Comparison of ENCODE assay signal across 16 cellular contexts in the genomic region with DNA sequence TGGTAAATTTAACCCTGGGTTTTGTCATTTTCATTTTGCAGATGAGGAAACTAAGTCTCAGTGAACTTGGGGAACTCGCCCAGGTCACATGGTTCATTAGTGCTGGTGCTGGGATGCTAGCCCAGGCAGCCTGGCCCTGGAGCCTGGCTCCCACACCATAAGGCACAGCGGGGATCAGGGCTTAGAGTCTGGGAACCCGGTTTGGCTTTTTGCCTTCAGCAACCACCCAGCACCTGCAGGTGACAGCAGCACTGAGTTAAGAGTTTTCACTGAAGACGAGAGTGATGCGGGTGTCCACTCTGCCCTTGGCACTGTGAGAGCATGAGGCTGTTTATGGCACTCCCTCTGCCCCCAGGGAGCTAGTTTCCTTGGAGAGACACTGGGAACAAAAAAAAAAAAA. TPM values are rescaled to one million over a fixed set of nuclear protein-coding genes. Genes with fewer than 3 reads are reported as not detected.
DNase-seq lines count a peak whose midpoint lies in the region; ATAC-seq, FAIRE-seq and TF ChIP-seq lines count a peak whose summit lies in the region.
"Had no signal": no experiment of that assay in that cellular context is flagged by ENCODE, and none has a peak within 500 bp of the region (broad histone marks: within the 10 kb centered on the region; RNA-seq: fewer than 3 reads in every experiment).

No MANE protein-coding gene starts in this region.

- H3K27me3 ChIP-seq in HepG2 (ENCODE audit: control insufficient read depth in 1 of 2, insufficient read depth in 2 of 2, low read length in 2 of 2) = no peaks in the 10 kb centered on the region
- no peaks in the 10 kb centered on the region for H3K27me3 ChIP-seq in right lobe of liver
- H3K27me3 ChIP-seq in esophagus muscularis mucosa = no peaks in the 10 kb centered on the region
- H3K27me3 ChIP-seq in hepatocyte = no peaks in the 10 kb centered on the region
- H3K27me3 ChIP-seq in testis = no peaks in the 10 kb centered on the region
- H3K27me3 ChIP-seq: SJCRH30 had no signal

- no peak for FAIRE-seq in HepG2 (lab: Jason Lieb, UNC)
- FAIRE-seq: A549, GM12878, GM18507 had no signal

- H3K4me1 ChIP-seq in HepG2 (ENCODE audit: insufficient read depth, low read length) = peaks cover 26% of the 10 kb centered on the region
- H3K4me1 ChIP-seq in right lobe of liver = peaks cover 0 to 17% (median 3%) of the 10 kb centered on the region in 4 donors
- H3K4me1 ChIP-seq in esophagus muscularis mucosa = peaks cover 22 to 44% (median 38%) of the 10 kb centered on the region in 4 donors
- peaks cover 30% of the 10 kb centered on the region for H3K4me1 ChIP-seq in hepatocyte (ENCODE audit: insufficient read depth)
- no peaks in the 10 kb centered on the region for H3K4me1 ChIP-seq in testis
- H3K4me1 ChIP-seq: A549, SJCRH30 had no signal

- no peaks in the 10 kb centered on the region for H3K9me2 ChIP-seq in hepatocyte (replicated peaks; ENCODE audit: insufficient read depth)

- 63% methylated on average over 5 of the region's 5 CpGs for WGBS in HepG2 (ENCODE audit: low lambda C conversion rate)
- 68% methylated on average over 4 of the region's 5 CpGs for WGBS in right lobe of liver (ENCODE audit: insufficient coverage, low coverage, low lambda C conversion rate, missing lambda C conversion rate)
- 66% methylated on average over 5 of the region's 5 CpGs for WGBS in esophagus muscularis mucosa
- WGBS in hepatocyte (ENCODE audit: low lambda C conversion rate, missing lambda C conversion rate) = 81% methylated on average over 5 of the region's 5 CpGs
- 55 to 64% methylated on average over 5 of the region's 5 CpGs for WGBS in testis, 2 donors

- TF ChIP-seq CTCF in HepG2 (CRISPR knock-in tag; IDR thresholded peaks at IDR 0.05) (no peak), right lobe of liver (IDR thresholded peaks at IDR 0.05) (no peak), esophagus muscularis mucosa (IDR thresholded peaks at IDR 0.05) (no peak), hepatocyte (IDR thresholded peaks at IDR 0.05; ENCODE audit: poor library complexity) (no peak), testis (IDR thresholded peaks at IDR 0.05) (no peak)

- TF ChIP-seq EP300 in HepG2 (IDR thresholded peaks at IDR 0.05; ENCODE audit: low read depth in 2 of 2, low read length in 2 of 2) (no peak), HepG2 (CRISPR knock-in tag; IDR thresholded peaks at IDR 0.05; ENCODE audit: borderline replicate concordance) (no peak), esophagus muscularis mucosa (IDR thresholded peaks at IDR 0.05) (no peak)

- H2AFZ ChIP-seq in HepG2 (ENCODE audit: low read length) (no peak overlapping the region), hepatocyte (no peak overlapping the region)

- H3K79me2 ChIP-seq in HepG2 (ENCODE audit: insufficient read depth, low read length) = no peaks in the 10 kb centered on the region
- no peaks in the 10 kb centered on the region for H3K79me2 ChIP-seq in hepatocyte

- H3K27ac ChIP-seq in HepG2 (ENCODE audit: extremely low read length, insufficient read depth, low read length) = no peak overlapping the region
- H3K27ac ChIP-seq in right lobe of liver = no peak overlapping the region
- H3K27ac ChIP-seq in esophagus muscularis mucosa (replicated peaks in 1 of 4) = peak overlapping the region; percentile 49 to 73 (median 59)
- peak overlapping the region; percentile 87 for H3K27ac ChIP-seq in hepatocyte
- H3K27ac ChIP-seq in testis = no peak overlapping the region
- H3K27ac ChIP-seq: A549, SJCRH30 had no signal

- peak; percentile 22; the same call in 1 of the 3 replicates for ATAC-seq in HepG2
- ATAC-seq in right lobe of liver = no peak
- ATAC-seq: A549, GM12878 had no signal

- H3K4me2 ChIP-seq in HepG2 (ENCODE audit: low read depth, low read length) (no peak overlapping the region), hepatocyte (peak overlapping the region; percentile 43)
- H3K4me2 ChIP-seq: A549 had no signal

- no peak for TF ChIP-seq POLR2A in HepG2 (IDR thresholded peaks at IDR 0.05; ENCODE audit: insufficient read depth in 1 of 2, low read depth in 2 of 2, low read length in 2 of 2)
- TF ChIP-seq POLR2A in right lobe of liver (IDR thresholded peaks at IDR 0.05) = no peak
- TF ChIP-seq POLR2A in esophagus muscularis mucosa (IDR thresholded peaks at IDR 0.05; ENCODE audit: low read depth) = no peak
- no peak for TF ChIP-seq POLR2A in testis (IDR thresholded peaks at IDR 0.05)

- H3K36me3 ChIP-seq in HepG2 (replicated peaks in 1 of 2; ENCODE audit: control insufficient read depth in 1 of 2, insufficient read depth in 2 of 2, low read length in 2 of 2) = no peaks in the 10 kb centered on the region
- no peaks in the 10 kb centered on the region for H3K36me3 ChIP-seq in right lobe of liver
- H3K36me3 ChIP-seq in esophagus muscularis mucosa = peaks cover 0 to 7% (median 6%) of the 10 kb centered on the region in 4 donors
- H3K36me3 ChIP-seq in hepatocyte (replicated peaks; ENCODE audit: insufficient read depth, low read depth) = no peaks in the 10 kb centered on the region
- H3K36me3 ChIP-seq in testis (ENCODE audit: low read depth, missing control alignments) = no peaks in the 10 kb centered on the region

- POLR2A ChIA-PET in HepG2 (lab: Yijun Ruan, JAX) = no interaction called here

- in situ Hi-C loops in HepG2 (cut with HindIII; ENCODE audit: extremely low pct_ligation_motif_present, low pct_unique_long_range_greater_than_20kb) = no loop called here

- intact Hi-C loops in HepG2 (cut with micrococcal nuclease; ENCODE audit: unreplicated experiment) (no loop called here), right lobe of liver (cut with DNase I) (no loop called here), esophagus muscularis mucosa (cut with DNase I) (loop anchor here (10.0 kb wide), 1 partner anchor 68 kb away; no protein-coding TSS in a partner anchor), testis (cut with DNase I; ENCODE audit: low total_unique reads) (no loop called here)

- H4K20me1 ChIP-seq in HepG2 (ENCODE audit: insufficient read depth, low read length) (no peaks in the 10 kb centered on the region), hepatocyte (ENCODE audit: insufficient read depth, poor library complexity, severe bottlenecking) (no peaks in the 10 kb centered on the region)

- TF ChIP-seq RAD21 in HepG2 (CRISPR knock-in tag; IDR thresholded peaks at IDR 0.05) = no peak

- BruUV-seq in HepG2 (replicated peaks; lab: Mats Ljungman, UMichigan) = no TSS peak

- CTCF ChIA-PET in HepG2 (lab: Yijun Ruan, JAX; ENCODE audit: low intra/inter-chr PET ratio, low total read pairs) = no interaction called here

- no peak overlapping the region for H3K9ac ChIP-seq in HepG2 (ENCODE audit: insufficient read depth, low read depth, low read length)

- H3K9me3 ChIP-seq in HepG2 (ENCODE audit: low read length) = no peaks in the 10 kb centered on the region
- no peaks in the 10 kb centered on the region for H3K9me3 ChIP-seq in right lobe of liver
- H3K9me3 ChIP-seq in esophagus muscularis mucosa = no peaks in the 10 kb centered on the region
- H3K9me3 ChIP-seq in hepatocyte (ENCODE audit: low read depth) = no peaks in the 10 kb centered on the region
- no peaks in the 10 kb centered on the region for H3K9me3 ChIP-seq in testis
- H3K9me3 ChIP-seq: A549, SJCRH30 had no signal

- no peak for DNase-seq in HepG2 (ENCODE audit: low spot score)
- DNase-seq in right lobe of liver = no peak
- peak; percentile 34 for DNase-seq in esophagus muscularis mucosa (ENCODE audit: extremely low spot score)
- no peak for DNase-seq in hepatocyte (ENCODE audit: low spot score)
- DNase-seq in AG20443 (ENCODE audit: low spot score) = no peak
- no peak for DNase-seq in testis
- DNase-seq in occipital lobe (lab: John Stamatoyannopoulos, UW) = no peak
- DNase-seq: COR-L47, HCEC 1CT, MV-4-11, NCI-H1436, NCI-H2081 treated with DMSO at 0.1 percent for 48 hours, SJCRH30 had no signal

- H3K4me3 ChIP-seq in HepG2 (replicated peaks in 1 of 3; ENCODE audit: insufficient read depth in 1 of 3, low read depth in 2 of 3, low read length in 3 of 3) (no peak overlapping the region), right lobe of liver (no peak overlapping the region), esophagus muscularis mucosa (no peak overlapping the region), hepatocyte (no peak overlapping the region), testis (no peak overlapping the region)
- H3K4me3 ChIP-seq: A549, GM12878, SJCRH30 had no signal

RNA-seq across cellular contexts. Expression of a gene that starts 18.4 kb away (rescaled TPM):
- total RNA-seq in HepG2 (2016; rRNA removed; fragmentation: Illumina TruSeq; extraction: Trizol) (0.09 TPM in 1 of 2 replicates, not detected in the other), right lobe of liver (1 to 10 TPM in 1 of 6 experiments, under 1 TPM in 5; 0.12 to 1.9 (median 0.49) TPM), esophagus muscularis mucosa (1 to 10 TPM in 2 of 4 donors, under 1 TPM in 2; 0.26 to 1.5 (median 0.87) TPM), hepatocyte (0.13 and 0.60 TPM in 2 replicates), testis (1 to 10 TPM in 1 of 2 donors, under 1 TPM in 1; 0.79 to 1.2 TPM), occipital lobe (1.1 TPM)
- not detected in 2 replicates for total RNA-seq in HepG2 (2016; cell fraction: cytosol; rRNA removed; fragmentation: Illumina TruSeq; extraction: Trizol; ENCODE audit: low read depth)
- not detected in 2 replicates for total RNA-seq in HepG2 (2016; cell fraction: insoluble cytoplasmic fraction; rRNA removed; fragmentation: Illumina TruSeq; extraction: Trizol)
- total RNA-seq in HepG2 (2016; cell fraction: membrane; rRNA removed; fragmentation: Illumina TruSeq; extraction: Trizol) = not detected in 2 replicates
- 0.19 TPM in 1 of 2 replicates, not detected in the other for total RNA-seq in HepG2 (2016; cell fraction: nucleus; rRNA removed; fragmentation: Illumina TruSeq; extraction: Trizol)
- polyA plus RNA-seq in HepG2 (2011; rRNA removed) (0.05 TPM in 1 of 2 replicates, not detected in the other), hepatocyte (not detected in 2 replicates), testis (ENCODE audit: insufficient read depth, low read depth, low replicate concordance) (1.4 TPM)
- not detected in 2 replicates for polyA plus RNA-seq in HepG2 (2011; cell fraction: cytosol; rRNA removed)
- polyA plus RNA-seq in HepG2 (2011; cell fraction: nucleus; rRNA removed) = 0.03 TPM in 1 of 2 replicates, not detected in the other
- polyA plus RNA-seq in HepG2 (2012) = not detected in 2 replicates
- not detected in 2 replicates for polyA plus RNA-seq in HepG2 (2016; cell fraction: cytosol; fragmentation: Illumina TruSeq; extraction: Trizol; ENCODE audit: low read depth)
- polyA plus RNA-seq in HepG2 (2016; cell fraction: insoluble cytoplasmic fraction; fragmentation: Illumina TruSeq; extraction: Trizol; ENCODE audit: low read depth) = not detected in 2 replicates
- polyA plus RNA-seq in HepG2 (2016; cell fraction: membrane; fragmentation: Illumina TruSeq; extraction: Trizol; ENCODE audit: low read depth) = 0.06 TPM in 1 of 2 replicates, not detected in the other
- 0.28 and 0.67 TPM in 2 replicates for polyA plus RNA-seq in HepG2 (2016; cell fraction: nucleus; fragmentation: Illumina TruSeq; extraction: Trizol; ENCODE audit: insufficient read depth, low read depth)
- 2.0 TPM in 1 of 2 replicates, not detected in the other for polyA minus RNA-seq in HepG2 (2011; rRNA and poly(A)+ RNA removed; ENCODE audit: low replicate concordance)
- not detected in 2 replicates for polyA minus RNA-seq in HepG2 (2011; cell fraction: cytosol; rRNA and poly(A)+ RNA removed)
- 0.25 TPM in 1 of 2 replicates, not detected in the other for polyA minus RNA-seq in HepG2 (2011; cell fraction: nucleus; rRNA and poly(A)+ RNA removed)

Comparison
In these comparisons a context has a peak if more than half of its experiments do, and no peak if none do; other contexts are left out.
1. H3K27ac ChIP-seq: peak in esophagus muscularis mucosa (4 of 4) and hepatocyte (single experiment); none in HepG2 (single experiment), right lobe of liver (0 of 3) and testis (0 of 2).